In genomic region chr11:126628790-126629621, GRCh38 we compare ENCODE assay signal across 12 cellular contexts.
DNase-seq lines count a peak whose midpoint lies in the region; ATAC-seq and TF ChIP-seq lines count a peak whose summit lies in the region.
"Had no signal": no experiment of that assay in that cellular context is flagged by ENCODE, and none has a peak within 500 bp of the region (broad histone marks: within the 10 kb centered on the region; RNA-seq: fewer than 3 reads in every experiment).

No MANE protein-coding gene starts in this region.

- H3K4me3 Mint-ChIP-seq in WTC11, result no peak overlapping the region
- no peak overlapping the region for H3K4me3 Mint-ChIP-seq in activated CD8-positive, alpha-beta memory T cell treated with anti-CD3 and anti-CD28 coated beads, Interleukin-2, amount 10 ng/mL, durations not matched to agents 7 days and 5 days

- H3K27me3 Mint-ChIP-seq in WTC11 (ENCODE audit: low read depth), result no peaks in the 10 kb centered on the region; the same call in 1 of the 2 replicates
- peaks cover 1% of the 10 kb centered on the region for H3K27me3 Mint-ChIP-seq in activated CD8-positive, alpha-beta memory T cell treated with anti-CD3 and anti-CD28 coated beads, Interleukin-2, amount 10 ng/mL, durations not matched to agents 7 days and 5 days

- H3K9ac ChIP-seq in liver (ENCODE audit: low read depth in 1 of 2, low read length in 2 of 2), result no peak overlapping the region

- POLR2A ChIA-PET in WTC11 (lab: Charles Lee), result no interaction called here

- H3K4me1 ChIP-seq in liver (ENCODE audit: control insufficient read depth in 4 of 4, insufficient read depth in 4 of 4, low read length in 3 of 4), result peaks cover 15 to 56% (median 47%) of the 10 kb centered on the region in 4 donors
- H3K4me1 ChIP-seq: lower lobe of right lung had no signal

- no peak overlapping the region for H3K27ac Mint-ChIP-seq in WTC11
- no peak overlapping the region for H3K27ac Mint-ChIP-seq in activated CD8-positive, alpha-beta memory T cell treated with anti-CD3 and anti-CD28 coated beads, Interleukin-2, amount 10 ng/mL, durations not matched to agents 7 days and 5 days

- H3K27me3 ChIP-seq in liver (ENCODE audit: control insufficient read depth in 4 of 4, insufficient read depth in 4 of 4, low read length in 3 of 4), result no peaks in the 10 kb centered on the region

- H3K36me3 ChIP-seq in liver (ENCODE audit: control insufficient read depth in 4 of 4, insufficient read depth in 3 of 4, low read depth in 1 of 4, low read length in 3 of 4), result no peaks in the 10 kb centered on the region
- H3K36me3 ChIP-seq: lower lobe of right lung had no signal

- H3K27ac ChIP-seq in liver (ENCODE audit: low read depth in 1 of 2, low read length in 2 of 2), result peak overlapping the region; percentile 68 to 84
- H3K27ac ChIP-seq: lower lobe of right lung had no signal

- CTCF ChIA-PET in WTC11 (lab: Charles Lee), result no interaction called here
- CTCF ChIA-PET in activated CD8-positive, alpha-beta memory T cell treated with anti-CD3 and anti-CD28 coated beads, Interleukin-2, amount 10 ng/mL, durations not matched to agents 7 days and 5 days (lab: Charles Lee), result interaction anchor here (0.6 kb wide), 1 partner anchor 10 kb away, joined by 3 read pairs; no protein-coding TSS in a partner anchor

- peaks cover 42% of the 10 kb centered on the region for H3K4me1 Mint-ChIP-seq in WTC11
- H3K4me1 Mint-ChIP-seq in activated CD8-positive, alpha-beta memory T cell treated with anti-CD3 and anti-CD28 coated beads, Interleukin-2, amount 10 ng/mL, durations not matched to agents 7 days and 5 days, result no peaks in the 10 kb centered on the region

- 36% methylated on average over 13 of the region's 13 CpGs for WGBS in liver

- peak; percentile 67 for ATAC-seq in WTC11
- no peak for ATAC-seq in HG02588 (IDR thresholded peaks at IDR 0.05; ENCODE audit: unreplicated experiment)
- no peak for ATAC-seq in activated CD8-positive, alpha-beta memory T cell treated with anti-CD3 and anti-CD28 coated beads, Interleukin-2, amount 10 ng/mL, durations not matched to agents 7 days and 5 days

- no peaks in the 10 kb centered on the region for H3K36me3 Mint-ChIP-seq in WTC11
- no peaks in the 10 kb centered on the region for H3K36me3 Mint-ChIP-seq in activated CD8-positive, alpha-beta memory T cell treated with anti-CD3 and anti-CD28 coated beads, Interleukin-2, amount 10 ng/mL, durations not matched to agents 7 days and 5 days

- TF ChIP-seq CTCF in WTC11 (IDR thresholded peaks at IDR 0.05) (no peak), liver (IDR thresholded peaks at IDR 0.05; ENCODE audit: low read depth, low read length, missing input control) (peak; percentile 20)

- H3K9me3 ChIP-seq in liver (ENCODE audit: control insufficient read depth in 4 of 4, low read length in 3 of 4), result no peaks in the 10 kb centered on the region
- H3K9me3 ChIP-seq: lower lobe of right lung had no signal

- peak; percentile 28 to 42 for TF ChIP-seq RAD21 in liver (IDR thresholded peaks at IDR 0.05)

- no peaks in the 10 kb centered on the region for H3K9me3 Mint-ChIP-seq in WTC11
- H3K9me3 Mint-ChIP-seq in activated CD8-positive, alpha-beta memory T cell treated with anti-CD3 and anti-CD28 coated beads, Interleukin-2, amount 10 ng/mL, durations not matched to agents 7 days and 5 days (ENCODE audit: low read depth), result no peaks in the 10 kb centered on the region

- no peak overlapping the region for H3K4me3 ChIP-seq in liver (ENCODE audit: low read depth in 1 of 3, low read length in 3 of 3)
- H3K4me3 ChIP-seq: lower lobe of right lung had no signal

- DNase-seq in AG08395 (ENCODE audit: low spot score) (peak; percentile 92), NCI-H1092 (lab: John Stamatoyannopoulos, UW) (peak; percentile 65), WTC11 (ENCODE audit: low spot score) (no peak), dedifferentiated amniotic fluid mesenchymal stem cell (ENCODE audit: extremely low spot score) (no peak)
- no peak for DNase-seq in activated CD4-positive, alpha-beta T cell treated with anti-CD3 and anti-CD28 coated beads, Interleukin-2, amount 50 U/mL, for 48 hours
- no peak for DNase-seq in activated CD8-positive, alpha-beta memory T cell treated with anti-CD3 and anti-CD28 coated beads, Interleukin-2, amount 10 ng/mL, durations not matched to agents 7 days and 5 days
- DNase-seq: lower lobe of right lung; NCI-H510A treated with DMSO at 0.1 percent for 48 hours; stimulated activated CD8-positive, alpha-beta memory T cell treated with anti-CD3 and anti-CD28 coated beads, Interleukin-4, amount 100 ng/mL, for 48 hours; T-helper 2 cell had no signal

TF ChIP-seq in WTC11, 78 proteins besides CTCF, POLR2A, EP300 and RAD21:
- TF ChIP-seq ZNF423 (CRISPR knock-in tag; IDR thresholded peaks at IDR 0.05) (peak; percentile 37; the same call in 1 of the 2 replicates), ZBTB43 (CRISPR knock-in tag; IDR thresholded peaks at IDR 0.05) (no peak), PRRX2 (CRISPR knock-in tag; IDR thresholded peaks at IDR 0.05) (no peak)

TF ChIP-seq in liver, 16 proteins besides CTCF, POLR2A, EP300 and RAD21:
- peak; percentile 88 to 90 for TF ChIP-seq HNF4A (conservative IDR thresholded peaks at IDR 0.05)
- TF ChIP-seq FOXA1 (IDR thresholded peaks at IDR 0.05), result no peak
- no peak for TF ChIP-seq TAF1 (conservative IDR thresholded peaks at IDR 0.05)
- TF ChIP-seq GABPA (IDR thresholded peaks at IDR 0.05 in 1 of 2, conservative IDR thresholded peaks at IDR 0.05 in 1 of 2), result no peak
- TF ChIP-seq REST (IDR thresholded peaks at IDR 0.05), result peak; percentile 31
- peak; percentile 87 for TF ChIP-seq SP1 (IDR thresholded peaks at IDR 0.05)
- TF ChIP-seq ATF3 (IDR thresholded peaks at IDR 0.05), result no peak
- no peak for TF ChIP-seq EGR1 (IDR thresholded peaks at IDR 0.05; ENCODE audit: low read depth in 2 of 2)
- peak; percentile 69 for TF ChIP-seq HNF4G (IDR thresholded peaks at IDR 0.05)
- no peak for TF ChIP-seq FOXA2 (IDR thresholded peaks at IDR 0.05)
- TF ChIP-seq ZBTB33 (IDR thresholded peaks at IDR 0.05), result peak; percentile 20
- TF ChIP-seq RXRA (IDR thresholded peaks at IDR 0.05), result peak; percentile 49 to 74
- TF ChIP-seq YY1 (IDR thresholded peaks at IDR 0.05), result peak; percentile 87
- peak; percentile 84 for TF ChIP-seq MAX (IDR thresholded peaks at IDR 0.05)
- TF ChIP-seq NR2F2 (IDR thresholded peaks at IDR 0.05), result no peak
- no peak for TF ChIP-seq JUND (IDR thresholded peaks at IDR 0.05)

Comparison
In these comparisons a context has a peak if more than half of its experiments do, and no peak if none do; other contexts are left out.
1. DNase-seq: peak in AG08395 (single experiment) and NCI-H1092 (single experiment); none in WTC11 (single experiment), activated CD4-positive, alpha-beta T cell treated with anti-CD3 and anti-CD28 coated beads, Interleukin-2, amount 50 U/mL, for 48 hours (0 of 2), activated CD8-positive, alpha-beta memory T cell treated with anti-CD3 and anti-CD28 coated beads, Interleukin-2, amount 10 ng/mL, durations not matched to agents 7 days and 5 days (single experiment) and dedifferentiated amniotic fluid mesenchymal stem cell (single experiment).